21 cellular contexts compared by ENCODE assay signal in genomic region chr12:77120695-77121094, GRCh38. TPM values are rescaled to one million over a fixed set of nuclear protein-coding genes. Genes with fewer than 3 reads are reported as not detected.
A peak's percentile ranks its signal among the peaks of the same experiment; 100 is the strongest.
DNase-seq lines count a peak whose midpoint lies in the region; ATAC-seq, FAIRE-seq and TF ChIP-seq lines count a peak whose summit lies in the region.
"Had no signal": no experiment of that assay in that cellular context is flagged by ENCODE, and none has a peak within 500 bp of the region (broad histone marks: within the 10 kb centered on the region; RNA-seq: fewer than 3 reads in every experiment).

No MANE protein-coding gene starts in this region.

- H3K4me3 ChIP-seq in A549 (no peak overlapping the region), astrocyte of the cerebellum (ENCODE audit: low read depth, low read length) (no peak overlapping the region)
- H3K4me3 ChIP-seq: esophagus muscularis mucosa, lung, neural progenitor cell, Peyer's patch had no signal

- TF ChIP-seq EP300 in A549 (IDR thresholded peaks at IDR 0.05), result no peak

- peaks cover 0 to 3% (median 0%) of the 10 kb centered on the region in 9 donors for H3K9me3 Mint-ChIP-seq in naive thymus-derived CD8-positive, alpha-beta T cell
- H3K9me3 Mint-ChIP-seq: neural progenitor cell; T-helper 1 cell treated with Interleukin-12 subunit alpha and Interleukin-12 subunit beta and Interleukin-4 antibody, amounts not matched to agents 30 μg/mL and 1 μg/mL, for 36 hours had no signal

- ATAC-seq in A549 (no peak), HG03025 (IDR thresholded peaks at IDR 0.05; ENCODE audit: low FRiP score, unreplicated experiment) (no peak)
- ATAC-seq in naive thymus-derived CD8-positive, alpha-beta T cell, result no peak
- ATAC-seq: activated CD4-positive, CD25-positive, alpha-beta regulatory T cell treated with anti-CD3 and anti-CD28 coated beads, Interleukin-2, amount 50 U/mL, for 24 hours had no signal

- no peaks in the 10 kb centered on the region for H3K36me3 Mint-ChIP-seq in naive thymus-derived CD8-positive, alpha-beta T cell
- H3K36me3 Mint-ChIP-seq: neural progenitor cell had no signal

- no peak for TF ChIP-seq POLR2A in A549 (IDR thresholded peaks at IDR 0.05; ENCODE audit: low read length)

- H3K27ac ChIP-seq in A549, result peak overlapping the region in 1 of 2 experiments; percentile 24; a peak in 1 of 6 replicates
- H3K27ac ChIP-seq: esophagus muscularis mucosa, neural progenitor cell, Peyer's patch had no signal

- peaks cover 0 to 19% (median 5%) of the 10 kb centered on the region in 5 donors for H3K27me3 Mint-ChIP-seq in naive thymus-derived CD8-positive, alpha-beta T cell

- peaks cover 35% of the 10 kb centered on the region for H3K4me1 ChIP-seq in A549
- H3K4me1 ChIP-seq: esophagus muscularis mucosa, neural progenitor cell, Peyer's patch had no signal

- no peak overlapping the region for H3K27ac Mint-ChIP-seq in naive thymus-derived CD8-positive, alpha-beta T cell
- H3K27ac Mint-ChIP-seq: neural progenitor cell; T-helper 1 cell treated with Interleukin-12 subunit alpha and Interleukin-12 subunit beta and Interleukin-4 antibody, amounts not matched to agents 30 μg/mL and 1 μg/mL, for 36 hours had no signal

- DNase-seq in A549 (ENCODE audit: low read depth in 1 of 2, low spot score in 1 of 2) (no peak), LHCN-M2 (ENCODE audit: low read depth) (peak; percentile 72), astrocyte of the cerebellum (ENCODE audit: low read depth) (peak; percentile 26), fibroblast of the conjunctiva (ENCODE audit: low read depth) (peak; percentile 73), NCI-H1436 treated with DMSO at 0.1 percent for 48 hours (lab: John Stamatoyannopoulos, UW) (no peak), retina (no peak)
- no peak for DNase-seq in naive thymus-derived CD8-positive, alpha-beta T cell
- DNase-seq: activated naive CD4-positive, alpha-beta T cell treated with anti-CD3 and anti-CD28 coated beads, Interleukin-2, amount 50 U/mL, for 16 hours; cerebellar nuclear complex; GOT3; NCI-H510A treated with DMSO at 0.1 percent for 48 hours; Peyer's patch; stimulated activated naive CD4-positive, alpha-beta T cell treated with Interleukin-2 at 50 U/mL for 16 hours had no signal

- no peaks in the 10 kb centered on the region for H3K9me3 ChIP-seq in A549
- H3K9me3 ChIP-seq: esophagus muscularis mucosa, Peyer's patch had no signal

- POLR2A ChIA-PET in A549 (lab: Yijun Ruan, JAX), result no interaction called here
- POLR2A ChIA-PET in naive thymus-derived CD8-positive, alpha-beta T cell (lab: Charles Lee), result no interaction called here

- no peak for FAIRE-seq in A549 (lab: Jason Lieb, UNC)
- FAIRE-seq: GM18507, urothelium cell line had no signal

- in situ Hi-C loops in astrocyte of the cerebellum (cut with HindIII; ENCODE audit: low sequenced_read_pairs), result no loop called here

- no peak for TF ChIP-seq RAD21 in A549 (conservative IDR thresholded peaks at IDR 0.05 in 1 of 2, IDR thresholded peaks at IDR 0.05 in 1 of 2)

- CTCF ChIA-PET in A549 (lab: Yijun Ruan, JAX), result interaction anchor here (1.5 kb wide), 1 partner anchor 13 kb away, joined by 5 read pairs; no protein-coding TSS in a partner anchor

- H3K4me2 ChIP-seq in A549, result peak overlapping the region; percentile 42; the same call in 2 of the 3 replicates
- H3K4me2 ChIP-seq: neural progenitor cell had no signal

- no peaks in the 10 kb centered on the region for H3K4me1 Mint-ChIP-seq in naive thymus-derived CD8-positive, alpha-beta T cell
- H3K4me1 Mint-ChIP-seq: neural progenitor cell had no signal

- TF ChIP-seq CTCF in A549 (IDR thresholded peaks at IDR 0.05), result no peak
- TF ChIP-seq CTCF in astrocyte of the cerebellum (IDR thresholded peaks at IDR 0.05; ENCODE audit: low read depth, low read length, missing control alignments), result no peak

- no peak overlapping the region for H3K4me3 Mint-ChIP-seq in naive thymus-derived CD8-positive, alpha-beta T cell
- H3K4me3 Mint-ChIP-seq: neural progenitor cell; T-helper 1 cell treated with Interleukin-12 subunit alpha and Interleukin-12 subunit beta and Interleukin-4 antibody, amounts not matched to agents 30 μg/mL and 1 μg/mL, for 36 hours had no signal

TF ChIP-seq in A549, 52 proteins besides CTCF, POLR2A, EP300 and RAD21:
- TF ChIP-seq KDM5A (IDR thresholded peaks at IDR 0.05), result no peak
- TF ChIP-seq HMGXB4 (CRISPR knock-in tag; IDR thresholded peaks at IDR 0.05; ENCODE audit: borderline replicate concordance), result no peak
- TF ChIP-seq EHMT2 (IDR thresholded peaks at IDR 0.05; ENCODE audit: low read depth), result no peak
- no peak for TF ChIP-seq RFX5 (IDR thresholded peaks at IDR 0.05)
- no peak for TF ChIP-seq RNF2 (IDR thresholded peaks at IDR 0.05; ENCODE audit: borderline replicate concordance, low read depth)
- no peak for TF ChIP-seq CHD2 (IDR thresholded peaks at IDR 0.05; ENCODE audit: low read length, partially characterized antibody)
- TF ChIP-seq HEYL (CRISPR knock-in tag; IDR thresholded peaks at IDR 0.05), result no peak
- no peak for TF ChIP-seq ESRRA (IDR thresholded peaks at IDR 0.05; ENCODE audit: borderline replicate concordance, low read length)

RNA-seq across cellular contexts. Expression of gene E2F7, which starts 55.3 kb away (rescaled TPM):
- polyA plus RNA-seq in A549 (2011; rRNA removed) (8.2 and 12.2 TPM in 2 replicates), A549 (2017; fragmentation: RNase III; extraction: RNeasy Plus Mini Kit Qiagen cat#74134 plus additional on column Dnase treatment) (4.1 to 5.4 TPM (median 5.0 TPM) in 3 replicates)
- 4.6 and 5.7 TPM in 2 replicates for polyA plus RNA-seq in A549 (2012; cell fraction: cytosol; rRNA removed)
- polyA plus RNA-seq in A549 (2012; cell fraction: nucleus; rRNA removed), result 7.0 and 7.4 TPM in 2 replicates
- polyA minus RNA-seq in A549 (2011; rRNA and poly(A)+ RNA removed), result 7.2 and 8.2 TPM in 2 replicates
- total RNA-seq in LHCN-M2 (2014; rRNA removed), result 18.0 and 20.6 TPM in 2 replicates
- polyA plus RNA-seq in LHCN-M2 (2012), result 5.4 TPM
- not detected for total RNA-seq in naive thymus-derived CD8-positive, alpha-beta T cell
- polyA plus RNA-seq in naive thymus-derived CD8-positive, alpha-beta T cell, result not detected
- total RNA-seq: esophagus muscularis mucosa had no signal

Comparison
In these comparisons a context has a peak if more than half of its experiments do, and no peak if none do; other contexts are left out.
1. DNase-seq: peak in LHCN-M2 (single experiment), astrocyte of the cerebellum (single experiment) and fibroblast of the conjunctiva (single experiment); none in A549 (0 of 2), naive thymus-derived CD8-positive, alpha-beta T cell (0 of 10), NCI-H1436 treated with DMSO at 0.1 percent for 48 hours (single experiment) and retina (single experiment).
2. RNA of gene E2F7, which starts 55.3 kb away (total RNA-seq): 18.0 to 20.6 TPM in LHCN-M2; not detected in naive thymus-derived CD8-positive, alpha-beta T cell; every median in the first group is over 10 times any median in the second.